In the genomic region with DNA sequence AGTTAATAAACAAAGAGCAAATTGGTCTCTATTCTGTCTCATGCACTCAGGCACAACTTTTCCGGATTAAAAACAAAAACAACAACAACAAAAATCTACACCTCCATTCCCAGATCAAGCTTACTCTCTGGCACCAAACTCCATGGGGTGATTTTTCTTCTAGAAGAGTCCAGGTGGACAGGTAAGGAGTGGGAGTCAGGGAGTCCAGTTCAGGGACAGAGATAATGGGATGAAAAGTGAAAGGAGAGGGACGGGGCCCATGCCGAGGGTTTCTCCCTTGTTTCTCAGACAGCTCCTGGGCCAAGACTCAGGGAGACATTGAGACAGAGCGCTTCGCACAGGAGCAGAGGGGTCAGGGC, we compare ENCODE assay signal across 7 cellular contexts. TPM values are rescaled to one million over a fixed set of nuclear protein-coding genes. Genes with fewer than 3 reads are reported as not detected.
A peak's percentile ranks its signal among the peaks of the same experiment; 100 is the strongest.
DNase-seq lines count a peak whose midpoint lies in the region; TF ChIP-seq lines count a peak whose summit lies in the region.

No MANE protein-coding gene starts in this region.

- TF ChIP-seq CTCF in HFFc6 (IDR thresholded peaks at IDR 0.05), result no peak

- H3K27me3 Mint-ChIP-seq in HFFc6 (ENCODE audit: insufficient read depth), result peaks cover under 1% of the 10 kb centered on the region; the same call in 1 of the 2 replicates
- no peaks in the 10 kb centered on the region for H3K27me3 Mint-ChIP-seq in activated naive CD8-positive, alpha-beta T cell
- peaks cover 44 to 50% (median 48%) of the 10 kb centered on the region in 3 donors for H3K27me3 Mint-ChIP-seq in immature natural killer cell (ENCODE audit: low read depth in 3 of 3)

- H3K4me3 Mint-ChIP-seq in HFFc6, result peak overlapping the region; percentile 96
- peak overlapping the region; percentile 96 for H3K4me3 Mint-ChIP-seq in activated naive CD8-positive, alpha-beta T cell
- peak overlapping the region; percentile 85 to 100 (median 97) for H3K4me3 Mint-ChIP-seq in immature natural killer cell

- H3K4me1 Mint-ChIP-seq in HFFc6 (ENCODE audit: low read depth), result peaks cover 19% of the 10 kb centered on the region
- H3K4me1 Mint-ChIP-seq in activated naive CD8-positive, alpha-beta T cell (ENCODE audit: low read depth), result peaks cover 52% of the 10 kb centered on the region
- H3K4me1 Mint-ChIP-seq in immature natural killer cell, result peaks cover 61% of the 10 kb centered on the region in 2 donors

- peaks cover 16% of the 10 kb centered on the region for H3K4me1 ChIP-seq in stomach smooth muscle (ENCODE audit: control insufficient read depth, insufficient read depth, low read length)

- peak overlapping the region; percentile 91 for H3K27ac ChIP-seq in stomach smooth muscle (ENCODE audit: low read length)

- peaks cover 23% of the 10 kb centered on the region for H3K36me3 Mint-ChIP-seq in HFFc6 (ENCODE audit: low read depth)
- H3K36me3 Mint-ChIP-seq in activated naive CD8-positive, alpha-beta T cell, result peaks cover 25% of the 10 kb centered on the region
- peaks cover 32 to 43% (median 41%) of the 10 kb centered on the region in 3 donors for H3K36me3 Mint-ChIP-seq in immature natural killer cell

- H3K27ac Mint-ChIP-seq in HFFc6 (peak overlapping the region; percentile 96), immature natural killer cell (peak overlapping the region; percentile 96 to 100 (median 100))
- peak overlapping the region; percentile 100 for H3K27ac Mint-ChIP-seq in activated naive CD8-positive, alpha-beta T cell

- H3K36me3 ChIP-seq in stomach smooth muscle (ENCODE audit: control insufficient read depth in 2 of 2, insufficient read depth in 2 of 2, low read length in 2 of 2), result peaks cover 4 to 14% of the 10 kb centered on the region in 2 donors

- H3K4me3 ChIP-seq in stomach smooth muscle (ENCODE audit: low read length in 2 of 2), result peak overlapping the region; percentile 83 to 84

- no peaks in the 10 kb centered on the region for H3K9me3 ChIP-seq in stomach smooth muscle (ENCODE audit: control insufficient read depth in 2 of 2, low read length in 2 of 2)

- peak overlapping the region; percentile 98 to 99 for H3K9ac ChIP-seq in stomach smooth muscle (ENCODE audit: low read length in 2 of 2)

- no peak for DNase-seq in HFFc6
- no peak for DNase-seq in immature natural killer cell
- DNase-seq in HuH-7.5 (ENCODE audit: low spot score), result no peak
- DNase-seq in SW480 (ENCODE audit: low spot score), result no peak
- DNase-seq in NOMO-1 treated with dmso at 0.1 percent for 144 hours (lab: John Stamatoyannopoulos, UW; ENCODE audit: unreplicated experiment), result no peak

- H3K27me3 ChIP-seq in stomach smooth muscle (ENCODE audit: control insufficient read depth in 1 of 2, insufficient read depth in 2 of 2, low read length in 2 of 2), result no peaks in the 10 kb centered on the region

- H3K9me3 Mint-ChIP-seq in HFFc6, result no peaks in the 10 kb centered on the region
- no peaks in the 10 kb centered on the region for H3K9me3 Mint-ChIP-seq in activated naive CD8-positive, alpha-beta T cell (ENCODE audit: low read depth)
- peaks cover 0 to 2% (median 0%) of the 10 kb centered on the region in 6 donors for H3K9me3 Mint-ChIP-seq in immature natural killer cell

RNA-seq across cellular contexts. Expression of a gene that starts 0.4 kb away (rescaled TPM):
- 100 to 1,000 TPM; 116 to 159 (median 149) TPM for total RNA-seq in HFFc6 (2021; fragmentation: NEBNext Ultra II Directional; extraction: Animal tissue kit (Norgen Biotek cat#: 25700))
- polyA plus RNA-seq in immature natural killer cell, result 1,000 to 10,000 TPM; 2,780 to 4,438 (median 4,182) TPM
